In genomic region chr12:34292736-34293625, GRCh38 we compare ENCODE assay signal across 14 cellular contexts.
DNase-seq lines count a peak whose midpoint lies in the region; ATAC-seq lines count a peak whose summit lies in the region.
"Had no signal": no experiment of that assay in that cellular context is flagged by ENCODE, and none has a peak within 500 bp of the region (broad histone marks: within the 10 kb centered on the region; RNA-seq: fewer than 3 reads in every experiment).

No MANE protein-coding gene starts in this region.

- DNase-seq in ACHN (peak; percentile 10), ELF-1 (ENCODE audit: low read depth, low spot score) (peak; percentile 30), RPMI7951 (ENCODE audit: low read depth) (peak; percentile 15), islet precursor cell (peak; percentile 44), SKM-1 (lab: John Stamatoyannopoulos, UW; ENCODE audit: unreplicated experiment) (no peak), NCI-H1436 (lab: John Stamatoyannopoulos, UW) (no peak), SKM-1 treated with dmso at 0.1 percent for 144 hours (lab: John Stamatoyannopoulos, UW; ENCODE audit: unreplicated experiment) (no peak)
- DNase-seq: amygdala; CD4-positive, CD25-positive, alpha-beta regulatory T cell; foreskin fibroblast; IMR-90; naive B cell; T1000 had no signal

- ATAC-seq in GM21381 (IDR thresholded peaks at IDR 0.05; ENCODE audit: unreplicated experiment), result no peak

- in situ Hi-C loops in ACHN (cut with HindIII; ENCODE audit: low pct_ligation_motif_present, low pct_unique_long_range_greater_than_20kb, low sequenced_read_pairs), result no loop called here

Comparison
In these comparisons a context has a peak if more than half of its experiments do, and no peak if none do; other contexts are left out.
1. DNase-seq: peak in ACHN (single experiment), ELF-1 (single experiment), RPMI7951 (single experiment) and islet precursor cell (single experiment); none in SKM-1 (single experiment), NCI-H1436 (single experiment) and SKM-1 treated with dmso at 0.1 percent for 144 hours (single experiment).